Comparison of ENCODE assay signal across 19 cellular contexts in the genomic region with DNA sequence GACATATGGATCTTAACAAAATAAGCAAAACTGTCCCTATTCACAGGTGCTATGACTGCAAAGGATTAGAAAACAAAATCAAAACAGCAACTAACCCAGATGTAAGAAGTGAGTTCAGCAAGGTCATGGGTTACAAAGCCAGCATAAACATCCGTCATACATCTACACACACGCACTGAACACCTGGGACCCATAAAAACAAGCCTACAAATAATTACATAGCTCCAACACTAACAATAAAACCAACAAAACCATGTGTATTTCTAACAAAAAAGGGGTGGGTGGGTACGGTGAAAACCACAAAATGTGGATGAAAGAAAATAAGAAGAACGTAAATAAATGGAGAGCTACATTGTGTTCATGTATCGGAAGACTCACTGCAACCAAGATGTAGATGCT.
DNase-seq lines count a peak whose midpoint lies in the region; ATAC-seq and TF ChIP-seq lines count a peak whose summit lies in the region.
"Had no signal": no experiment of that assay in that cellular context is flagged by ENCODE, and none has a peak within 500 bp of the region (broad histone marks: within the 10 kb centered on the region; RNA-seq: fewer than 3 reads in every experiment).

No MANE protein-coding gene starts in this region.

- POLR2A ChIA-PET in WTC11 (lab: Charles Lee), result no interaction called here
- POLR2A ChIA-PET in activated CD4-positive, alpha-beta T cell treated with anti-CD3 and anti-CD28 coated beads for 36 hours (lab: Charles Lee), result interaction anchor here (1.1 kb wide), 1 partner anchor 13 kb away, joined by 6 read pairs; no protein-coding TSS in a partner anchor

- TF ChIP-seq CTCF in LNCaP clone FGC (IDR thresholded peaks at IDR 0.05; ENCODE audit: control insufficient read depth, extremely low read depth, insufficient read depth) (no peak), WTC11 (IDR thresholded peaks at IDR 0.05) (no peak)

- no peak overlapping the region for H3K4me3 ChIP-seq in LNCaP clone FGC (ENCODE audit: low read depth, low read length)
- H3K4me3 ChIP-seq: gastrocnemius medialis, K562 had no signal

- H3K36me3 Mint-ChIP-seq in WTC11 (peaks cover 7% of the 10 kb centered on the region), naive B cell (peaks cover 9 to 13% of the 10 kb centered on the region in 2 donors)
- peaks cover 24% of the 10 kb centered on the region for H3K36me3 Mint-ChIP-seq in activated CD4-positive, alpha-beta T cell treated with anti-CD3 and anti-CD28 coated beads for 36 hours (ENCODE audit: low read depth)
- H3K36me3 Mint-ChIP-seq: natural killer cell treated with Interleukin-12 subunit alpha and Interleukin-12 subunit beta and Interleukin-15 and Interleukin-18, amount 100 ng/mL, for 72 hours had no signal

- H3K4me3 Mint-ChIP-seq in WTC11 (no peak overlapping the region), naive B cell (peak overlapping the region; percentile 10 to 77 (median 56))
- H3K4me3 Mint-ChIP-seq in activated CD4-positive, alpha-beta T cell treated with anti-CD3 and anti-CD28 coated beads for 36 hours, result no peak overlapping the region
- H3K4me3 Mint-ChIP-seq: activated T-helper 1 cell treated with anti-CD3 and anti-CD28 coated beads, Interleukin-12 subunit alpha, Interleukin-12 subunit beta, Interleukin-2, Interleukin-4 antibody, amounts not matched to agents 30 ng/mL and 10 ng/mL and 1 ng/mL, durations not matched to agents 14 hours and 24 hours and 36 hours had no signal

- intact Hi-C loops in activated CD4-positive, alpha-beta T cell treated with anti-CD3 and anti-CD28 coated beads for 36 hours (cut with DNase I, micrococcal nuclease), result loop anchor here (1.0 to 5.0 kb wide), 4 partner anchors 13 to 355 kb away; partner anchors contain the start of gene PSMG3 (in 1 of the 2)

- H3K9me3 Mint-ChIP-seq in WTC11 (peaks cover 7% of the 10 kb centered on the region), naive B cell (no peaks in the 10 kb centered on the region)
- H3K9me3 Mint-ChIP-seq in activated CD4-positive, alpha-beta T cell treated with anti-CD3 and anti-CD28 coated beads for 36 hours (ENCODE audit: low read depth), result no peaks in the 10 kb centered on the region
- H3K9me3 Mint-ChIP-seq: activated T-helper 1 cell treated with anti-CD3 and anti-CD28 coated beads, Interleukin-12 subunit alpha, Interleukin-12 subunit beta, Interleukin-2, Interleukin-4 antibody, amounts not matched to agents 30 ng/mL and 10 ng/mL and 1 ng/mL, durations not matched to agents 14 hours and 24 hours and 36 hours; natural killer cell treated with Interleukin-12 subunit alpha and Interleukin-12 subunit beta and Interleukin-15 and Interleukin-18, amount 100 ng/mL, for 72 hours; stimulated activated naive CD8-positive, alpha-beta T cell treated with anti-CD3 and anti-CD28 coated beads, Interleukin-15, Interleukin-2, amounts not matched to agents 100 ng/mL and 50 ng/mL, for 24 hours had no signal

- H3K4me1 Mint-ChIP-seq in WTC11 (no peaks in the 10 kb centered on the region), naive B cell (peaks cover 53 to 59% (median 58%) of the 10 kb centered on the region in 3 donors)
- H3K4me1 Mint-ChIP-seq in activated CD4-positive, alpha-beta T cell treated with anti-CD3 and anti-CD28 coated beads for 36 hours, result peaks cover 73% of the 10 kb centered on the region

- DNase-seq in DMS153 (lab: John Stamatoyannopoulos, UW) (peak; percentile 20), LNCaP clone FGC (ENCODE audit: low read depth) (peak; percentile 74), WTC11 (ENCODE audit: low spot score) (no peak), naive B cell (peak; percentile 68), mesenteric fat pad (ENCODE audit: low spot score) (no peak), Ammon's horn (ENCODE audit: low spot score) (no peak)
- DNase-seq in activated CD4-positive, alpha-beta T cell treated with anti-CD3 and anti-CD28 coated beads for 36 hours, result no peak
- DNase-seq: BE2C; gastrocnemius medialis; kidney; mammary epithelial cell; NCI-H1930; stimulated activated CD4-positive, alpha-beta T cell treated with anti-CD3 and anti-CD28 coated beads, Interleukin-2, amount 100 ng/mL, for 24 hours; trophoblast cell had no signal

- H3K27ac Mint-ChIP-seq in WTC11 (peak overlapping the region; percentile 14; the same call in 1 of the 2 replicates), naive B cell (peak overlapping the region; percentile 90 to 99 (median 96))
- no peak overlapping the region for H3K27ac Mint-ChIP-seq in activated CD4-positive, alpha-beta T cell treated with anti-CD3 and anti-CD28 coated beads for 36 hours
- H3K27ac Mint-ChIP-seq: progenitor cell of endocrine pancreas; stimulated activated naive CD8-positive, alpha-beta T cell treated with anti-CD3 and anti-CD28 coated beads, Interleukin-15, Interleukin-2, amounts not matched to agents 100 ng/mL and 50 ng/mL, for 24 hours had no signal

- CTCF ChIA-PET in WTC11 (lab: Charles Lee), result interaction anchor here (1.3 kb wide), 1 partner anchor 43 kb away, joined by 5 read pairs; no protein-coding TSS in a partner anchor
- CTCF ChIA-PET in activated CD4-positive, alpha-beta T cell treated with anti-CD3 and anti-CD28 coated beads for 36 hours (lab: Charles Lee), result interaction anchor here (0.7 kb wide), 1 partner anchor 13 kb away, joined by 3 read pairs; no protein-coding TSS in a partner anchor

- H3K27me3 Mint-ChIP-seq in WTC11 (ENCODE audit: low read depth), result no peaks in the 10 kb centered on the region
- H3K27me3 Mint-ChIP-seq in naive B cell, result no peaks in the 10 kb centered on the region
- peaks cover 18% of the 10 kb centered on the region for H3K27me3 Mint-ChIP-seq in activated CD4-positive, alpha-beta T cell treated with anti-CD3 and anti-CD28 coated beads for 36 hours
- H3K27me3 Mint-ChIP-seq: natural killer cell treated with Interleukin-12 subunit alpha and Interleukin-12 subunit beta and Interleukin-15 and Interleukin-18, amount 100 ng/mL, for 72 hours; progenitor cell of endocrine pancreas had no signal

- ATAC-seq in WTC11, result no peak
- peak; percentile 60 to 66 for ATAC-seq in naive B cell (ENCODE audit: low read depth in 2 of 2)
- no peak for ATAC-seq in activated CD4-positive, alpha-beta T cell treated with anti-CD3 and anti-CD28 coated beads for 36 hours
- ATAC-seq: gastrocnemius medialis; natural killer cell treated with Interleukin-12 subunit alpha and Interleukin-12 subunit beta and Interleukin-15 and Interleukin-18, amount 100 ng/mL, for 72 hours had no signal

TF ChIP-seq in WTC11, 78 proteins besides CTCF, POLR2A, EP300 and RAD21 (continues in another document):
- no peak for TF ChIP-seq FOXP1 (CRISPR knock-in tag; IDR thresholded peaks at IDR 0.05; ENCODE audit: borderline replicate concordance)
- TF ChIP-seq, protein P1, sequence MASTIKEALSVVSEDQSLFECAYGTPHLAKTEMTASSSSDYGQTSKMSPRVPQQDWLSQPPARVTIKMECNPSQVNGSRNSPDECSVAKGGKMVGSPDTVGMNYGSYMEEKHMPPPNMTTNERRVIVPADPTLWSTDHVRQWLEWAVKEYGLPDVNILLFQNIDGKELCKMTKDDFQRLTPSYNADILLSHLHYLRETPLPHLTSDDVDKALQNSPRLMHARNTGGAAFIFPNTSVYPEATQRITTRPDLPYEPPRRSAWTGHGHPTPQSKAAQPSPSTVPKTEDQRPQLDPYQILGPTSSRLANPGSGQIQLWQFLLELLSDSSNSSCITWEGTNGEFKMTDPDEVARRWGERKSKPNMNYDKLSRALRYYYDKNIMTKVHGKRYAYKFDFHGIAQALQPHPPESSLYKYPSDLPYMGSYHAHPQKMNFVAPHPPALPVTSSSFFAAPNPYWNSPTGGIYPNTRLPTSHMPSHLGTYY (CRISPR knock-in tag; IDR thresholded peaks at IDR 0.05), result no peak
- no peak for TF ChIP-seq GRHL2 (CRISPR knock-in tag; IDR thresholded peaks at IDR 0.05; ENCODE audit: insufficient replicate concordance, severe bottlenecking)
- TF ChIP-seq MAX (CRISPR knock-in tag; IDR thresholded peaks at IDR 0.05), result no peak
- no peak for TF ChIP-seq ZNF423 (CRISPR knock-in tag; IDR thresholded peaks at IDR 0.05)
- TF ChIP-seq CBFB (CRISPR knock-in tag; IDR thresholded peaks at IDR 0.05; ENCODE audit: low read depth), result no peak
- no peak for TF ChIP-seq TCF7 (CRISPR knock-in tag; IDR thresholded peaks at IDR 0.05; ENCODE audit: low read depth)
- no peak for TF ChIP-seq E2F4 (CRISPR knock-in tag; IDR thresholded peaks at IDR 0.05; ENCODE audit: borderline replicate concordance, low read depth)
- TF ChIP-seq, protein P2, sequence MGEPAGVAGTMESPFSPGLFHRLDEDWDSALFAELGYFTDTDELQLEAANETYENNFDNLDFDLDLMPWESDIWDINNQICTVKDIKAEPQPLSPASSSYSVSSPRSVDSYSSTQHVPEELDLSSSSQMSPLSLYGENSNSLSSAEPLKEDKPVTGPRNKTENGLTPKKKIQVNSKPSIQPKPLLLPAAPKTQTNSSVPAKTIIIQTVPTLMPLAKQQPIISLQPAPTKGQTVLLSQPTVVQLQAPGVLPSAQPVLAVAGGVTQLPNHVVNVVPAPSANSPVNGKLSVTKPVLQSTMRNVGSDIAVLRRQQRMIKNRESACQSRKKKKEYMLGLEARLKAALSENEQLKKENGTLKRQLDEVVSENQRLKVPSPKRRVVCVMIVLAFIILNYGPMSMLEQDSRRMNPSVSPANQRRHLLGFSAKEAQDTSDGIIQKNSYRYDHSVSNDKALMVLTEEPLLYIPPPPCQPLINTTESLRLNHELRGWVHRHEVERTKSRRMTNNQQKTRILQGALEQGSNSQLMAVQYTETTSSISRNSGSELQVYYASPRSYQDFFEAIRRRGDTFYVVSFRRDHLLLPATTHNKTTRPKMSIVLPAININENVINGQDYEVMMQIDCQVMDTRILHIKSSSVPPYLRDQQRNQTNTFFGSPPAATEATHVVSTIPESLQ (CRISPR knock-in tag; IDR thresholded peaks at IDR 0.05), result no peak
- no peak for TF ChIP-seq FOXJ3 (CRISPR knock-in tag; IDR thresholded peaks at IDR 0.05; ENCODE audit: borderline replicate concordance)

Comparison
In these comparisons a context has a peak if more than half of its experiments do, and no peak if none do; other contexts are left out.
1. DNase-seq: peak in DMS153 (single experiment), LNCaP clone FGC (single experiment) and naive B cell (single experiment); none in WTC11 (single experiment), mesenteric fat pad (single experiment), Ammon's horn (single experiment) and activated CD4-positive, alpha-beta T cell treated with anti-CD3 and anti-CD28 coated beads for 36 hours (single experiment).
2. ATAC-seq: peak in naive B cell (2 of 2); none in WTC11 (single experiment) and activated CD4-positive, alpha-beta T cell treated with anti-CD3 and anti-CD28 coated beads for 36 hours (single experiment).
3. H3K4me3 Mint-ChIP-seq: peak in naive B cell (8 of 8); none in WTC11 (single experiment) and activated CD4-positive, alpha-beta T cell treated with anti-CD3 and anti-CD28 coated beads for 36 hours (single experiment).